ENCODE assay signal across 11 cellular contexts in genomic region chr5:116778015-116778414, GRCh38.
DNase-seq lines count a peak whose midpoint lies in the region; ATAC-seq and TF ChIP-seq lines count a peak whose summit lies in the region.
"Had no signal": no experiment of that assay in that cellular context is flagged by ENCODE, and none has a peak within 500 bp of the region (broad histone marks: within the 10 kb centered on the region; RNA-seq: fewer than 3 reads in every experiment).

No MANE protein-coding gene starts in this region.

- no peak for TF ChIP-seq POLR2A in esophagus muscularis mucosa (IDR thresholded peaks at IDR 0.05; ENCODE audit: low read depth)

- no peaks in the 10 kb centered on the region for H3K9me3 ChIP-seq in neuron (ENCODE audit: low read length)
- no peaks in the 10 kb centered on the region for H3K9me3 ChIP-seq in esophagus muscularis mucosa
- H3K9me3 ChIP-seq: HAP-1, ovary had no signal

- ATAC-seq in GM18861 (IDR thresholded peaks at IDR 0.05; ENCODE audit: unreplicated experiment) (peak; percentile 76), HG03342 (IDR thresholded peaks at IDR 0.05; ENCODE audit: unreplicated experiment) (peak; percentile 60), GM19035 (IDR thresholded peaks at IDR 0.05; ENCODE audit: unreplicated experiment) (no peak)

- DNase-seq in dorsolateral prefrontal cortex = peak in 6 of 10 donors; percentile 7 to 51 (median 37)
- no peak for DNase-seq in NCI-H69 (lab: John Stamatoyannopoulos, UW)
- DNase-seq in esophagus muscularis mucosa (ENCODE audit: extremely low spot score) = no peak
- DNase-seq in cerebellar nuclear complex (lab: John Stamatoyannopoulos, UW) = no peak
- DNase-seq: KG1 had no signal

- WGBS in esophagus muscularis mucosa = 69% methylated on average over 8 of the region's 9 CpGs

- H3K27ac ChIP-seq in dorsolateral prefrontal cortex = peak overlapping the region in 2 of 59 donors; percentile 10 to 47
- H3K27ac ChIP-seq in esophagus muscularis mucosa (replicated peaks in 1 of 4) = no peak overlapping the region
- H3K27ac ChIP-seq: ovary had no signal

- TF ChIP-seq EP300 in esophagus muscularis mucosa (IDR thresholded peaks at IDR 0.05) = no peak

- intact Hi-C loops in dorsolateral prefrontal cortex (cut with DNase I) (no loop called here), esophagus muscularis mucosa (cut with DNase I) (no loop called here)

- TF ChIP-seq CTCF in dorsolateral prefrontal cortex (IDR thresholded peaks at IDR 0.05 in 54 of 56, conservative IDR thresholded peaks at IDR 0.05 in 2 of 56; ENCODE audit: low read depth in 1 of 56, partially characterized antibody in 56 of 56) (no peak), esophagus muscularis mucosa (IDR thresholded peaks at IDR 0.05) (no peak)

- H3K36me3 ChIP-seq in neuron (ENCODE audit: insufficient read depth, low read length) (no peaks in the 10 kb centered on the region), esophagus muscularis mucosa (no peaks in the 10 kb centered on the region)
- H3K36me3 ChIP-seq: HAP-1, ovary had no signal

- peaks cover 18% of the 10 kb centered on the region for H3K4me1 ChIP-seq in neuron (ENCODE audit: insufficient read depth, low read length)
- peaks cover 0 to 4% (median 0%) of the 10 kb centered on the region in 4 donors for H3K4me1 ChIP-seq in esophagus muscularis mucosa

- H3K4me3 ChIP-seq in dorsolateral prefrontal cortex (peak overlapping the region in 44 of 59 donors; percentile 1 to 54 (median 32)), neuron (ENCODE audit: low read length) (peak overlapping the region; percentile 35), esophagus muscularis mucosa (no peak overlapping the region)
- H3K4me3 ChIP-seq: HAP-1, ovary had no signal

- H2AFZ ChIP-seq in neuron (ENCODE audit: low read depth, low read length) = peak overlapping the region; percentile 4

- H3K27me3 ChIP-seq in dorsolateral prefrontal cortex (no peaks in the 10 kb centered on the region), neuron (ENCODE audit: insufficient read depth, low read length) (peaks cover 8% of the 10 kb centered on the region), esophagus muscularis mucosa (no peaks in the 10 kb centered on the region)
- H3K27me3 ChIP-seq: ovary had no signal

Comparison
In these comparisons a context has a peak if more than half of its experiments do, and no peak if none do; other contexts are left out.
1. DNase-seq: peak in dorsolateral prefrontal cortex (6 of 10); none in NCI-H69 (single experiment), esophagus muscularis mucosa (single experiment) and cerebellar nuclear complex (0 of 2).
2. H3K4me3 ChIP-seq: peak in dorsolateral prefrontal cortex (44 of 59) and neuron (single experiment); none in esophagus muscularis mucosa (0 of 4).